ENCODE assay signal across 21 cellular contexts in genomic region chrX:151085207-151085606, GRCh38.
"Had no signal": no experiment of that assay in that cellular context is flagged by ENCODE, and none has a peak within 500 bp of the region (broad histone marks: within the 10 kb centered on the region; RNA-seq: fewer than 3 reads in every experiment).

No MANE protein-coding gene starts in this region.

- H3K36me3 ChIP-seq: esophagus muscularis mucosa, gastrocnemius medialis, neutrophil, right atrium auricular region, thoracic aorta had no signal

- H3K4me3 ChIP-seq: esophagus muscularis mucosa, gastrocnemius medialis, mucosa of descending colon, right atrium auricular region, thoracic aorta had no signal

- DNase-seq: cerebellar nuclear complex; effector memory CD8-positive, alpha-beta T cell; gastrocnemius medialis; islet precursor cell; left ventricle myocardium superior; mucosa of descending colon; naive thymus-derived CD8-positive, alpha-beta T cell; small intestine; stimulated activated CD4-positive, alpha-beta T cell treated with anti-CD3 and anti-CD28 coated beads, Interleukin-4, amount 100 ng/mL, for 24 hours; stimulated activated naive CD8-positive, alpha-beta T cell treated with anti-CD3 and anti-CD28 coated beads, Interleukin-15, amount 100 ng/mL, for 72 hours; substantia nigra; trophoblast cell had no signal

- H3K4me3 Mint-ChIP-seq: dendritic cell treated with granulocyte-macrophage colony-stimulating factor and Interleukin-4, amounts not matched to agents 40 ng/mL and 50 ng/mL, for 4 days; effector memory CD8-positive, alpha-beta T cell; naive thymus-derived CD8-positive, alpha-beta T cell; stimulated activated memory B cell treated with anti-CD40 and anti-IgM and Interleukin-4, amounts not matched to agents 10 μg/mL and 1 μg/mL and 100 μg/mL, for 72 hours; stimulated activated naive CD8-positive, alpha-beta T cell treated with anti-CD3 and anti-CD28 coated beads, Interleukin-15, amount 100 ng/mL, for 72 hours had no signal

- H3K27me3 ChIP-seq: esophagus muscularis mucosa, gastrocnemius medialis, right atrium auricular region had no signal

- H3K27ac Mint-ChIP-seq: dendritic cell treated with granulocyte-macrophage colony-stimulating factor and Interleukin-4, amounts not matched to agents 40 ng/mL and 50 ng/mL, for 4 days; effector memory CD8-positive, alpha-beta T cell; naive thymus-derived CD8-positive, alpha-beta T cell; stimulated activated memory B cell treated with anti-CD40 and anti-IgM and Interleukin-4, amounts not matched to agents 10 μg/mL and 1 μg/mL and 100 μg/mL, for 72 hours; stimulated activated naive CD8-positive, alpha-beta T cell treated with anti-CD3 and anti-CD28 coated beads, Interleukin-15, amount 100 ng/mL, for 72 hours had no signal

- H3K27ac ChIP-seq: epithelial cell of prostate, esophagus muscularis mucosa, gastrocnemius medialis, neutrophil, right atrium auricular region, thoracic aorta had no signal

- H3K36me3 Mint-ChIP-seq: naive thymus-derived CD8-positive, alpha-beta T cell; stimulated activated memory B cell treated with anti-CD40 and anti-IgM and Interleukin-4, amounts not matched to agents 10 μg/mL and 1 μg/mL and 100 μg/mL, for 72 hours had no signal

- H3K9me3 ChIP-seq: esophagus muscularis mucosa, gastrocnemius medialis, mucosa of descending colon, neutrophil, right atrium auricular region, thoracic aorta had no signal

- ATAC-seq: effector memory CD8-positive, alpha-beta T cell; gastrocnemius medialis; left ventricle myocardium superior; mucosa of descending colon; naive thymus-derived CD8-positive, alpha-beta T cell; stimulated activated memory B cell treated with anti-CD40 and anti-IgM and Interleukin-4, amounts not matched to agents 10 μg/mL and 1 μg/mL and 100 μg/mL, for 72 hours; stimulated activated naive CD8-positive, alpha-beta T cell treated with anti-CD3 and anti-CD28 coated beads, Interleukin-15, amount 100 ng/mL, for 72 hours had no signal

- FAIRE-seq: colon, small intestine, urothelium cell line had no signal

- H3K9me3 Mint-ChIP-seq: dendritic cell treated with granulocyte-macrophage colony-stimulating factor and Interleukin-4, amounts not matched to agents 40 ng/mL and 50 ng/mL, for 4 days; effector memory CD8-positive, alpha-beta T cell; naive thymus-derived CD8-positive, alpha-beta T cell; stimulated activated memory B cell treated with anti-CD40 and anti-IgM and Interleukin-4, amounts not matched to agents 10 μg/mL and 1 μg/mL and 100 μg/mL, for 72 hours; stimulated activated naive CD8-positive, alpha-beta T cell treated with anti-CD3 and anti-CD28 coated beads, Interleukin-15, amount 100 ng/mL, for 72 hours had no signal
